8 cellular contexts compared by ENCODE assay signal in genomic region chr14:56474419-56475022, GRCh38.
DNase-seq lines count a peak whose midpoint lies in the region; ATAC-seq, FAIRE-seq and TF ChIP-seq lines count a peak whose summit lies in the region.

No MANE protein-coding gene starts in this region.

- no peak overlapping the region for H3K27ac Mint-ChIP-seq in stimulated activated naive B cell treated with anti-CD40 and anti-IgM and Interleukin-4, amounts not matched to agents 10 μg/mL and 1 μg/mL and 100 μg/mL, for 72 hours

- CTCF ChIA-PET in GM10248 (lab: Yijun Ruan, JAX), result interaction anchor here (0.6 to 8.5 kb wide), 45 partner anchors 10 to 1263 kb away, joined by 3 to 84 read pairs (median 4); partner anchors contain the start of gene TBPL2

- no peaks in the 10 kb centered on the region for H3K27me3 ChIP-seq in right atrium auricular region

- H3K9me3 Mint-ChIP-seq in stimulated activated naive B cell treated with anti-CD40 and anti-IgM and Interleukin-4, amounts not matched to agents 10 μg/mL and 1 μg/mL and 100 μg/mL, for 72 hours, result no peaks in the 10 kb centered on the region

- POLR2A ChIA-PET in GM10248 (lab: Yijun Ruan, JAX), result no interaction called here

- H3K27ac ChIP-seq in VCaP (no peak overlapping the region), right atrium auricular region (no peak overlapping the region)

- peak; percentile 78 for FAIRE-seq in A204.1 (lab: Jason Lieb, UNC)

- peak; percentile 38 to 59 for ATAC-seq in stimulated activated naive B cell treated with anti-CD40 and anti-IgM and Interleukin-4, amounts not matched to agents 10 μg/mL and 1 μg/mL and 100 μg/mL, for 72 hours (replicated peaks)
- no peak for ATAC-seq in HG03175 (IDR thresholded peaks at IDR 0.05; ENCODE audit: unreplicated experiment)

- no peaks in the 10 kb centered on the region for H3K36me3 Mint-ChIP-seq in stimulated activated naive B cell treated with anti-CD40 and anti-IgM and Interleukin-4, amounts not matched to agents 10 μg/mL and 1 μg/mL and 100 μg/mL, for 72 hours

- DNase-seq in GM10248 (ENCODE audit: extremely low spot score) (peak; percentile 46), NCI-H1417 treated with DMSO at 0.1 percent for 48 hours (lab: John Stamatoyannopoulos, UW) (peak; percentile 30), right atrium auricular region (ENCODE audit: low spot score) (no peak)
- no peak for DNase-seq in stimulated activated naive B cell treated with anti-CD40 and anti-IgM and Interleukin-4, amounts not matched to agents 10 μg/mL and 1 μg/mL and 100 μg/mL, for 72 hours
- DNase-seq in stimulated activated CD4-positive, alpha-beta T cell treated with anti-CD3 and anti-CD28 coated beads, Interleukin-4, amount 100 ng/mL, for 1 hour, result no peak

- H3K36me3 ChIP-seq in right atrium auricular region, result no peaks in the 10 kb centered on the region

- no peaks in the 10 kb centered on the region for H3K4me1 ChIP-seq in right atrium auricular region

- no peaks in the 10 kb centered on the region for H3K9me3 ChIP-seq in right atrium auricular region

- TF ChIP-seq CTCF in GM10248 (IDR thresholded peaks at IDR 0.05; ENCODE audit: control extremely low read depth, extremely low read depth, low read depth, missing control alignments), result peak; percentile 66
- TF ChIP-seq CTCF in VCaP (conservative IDR thresholded peaks at IDR 0.05), result peak; percentile 95
- peak; percentile 61 to 84 for TF ChIP-seq CTCF in right atrium auricular region (IDR thresholded peaks at IDR 0.05)

- H3K4me3 Mint-ChIP-seq in stimulated activated naive B cell treated with anti-CD40 and anti-IgM and Interleukin-4, amounts not matched to agents 10 μg/mL and 1 μg/mL and 100 μg/mL, for 72 hours, result no peak overlapping the region

- no peak overlapping the region for H3K4me3 ChIP-seq in right atrium auricular region

- peaks cover 0 to 5% of the 10 kb centered on the region in 2 donors for H3K27me3 Mint-ChIP-seq in stimulated activated naive B cell treated with anti-CD40 and anti-IgM and Interleukin-4, amounts not matched to agents 10 μg/mL and 1 μg/mL and 100 μg/mL, for 72 hours

- H3K4me1 Mint-ChIP-seq in stimulated activated naive B cell treated with anti-CD40 and anti-IgM and Interleukin-4, amounts not matched to agents 10 μg/mL and 1 μg/mL and 100 μg/mL, for 72 hours, result no peaks in the 10 kb centered on the region

Comparison
In these comparisons a context has a peak if more than half of its experiments do, and no peak if none do; other contexts are left out.
1. DNase-seq: peak in GM10248 (single experiment) and NCI-H1417 treated with DMSO at 0.1 percent for 48 hours (single experiment); none in right atrium auricular region (single experiment), stimulated activated naive B cell treated with anti-CD40 and anti-IgM and Interleukin-4, amounts not matched to agents 10 μg/mL and 1 μg/mL and 100 μg/mL, for 72 hours (single experiment) and stimulated activated CD4-positive, alpha-beta T cell treated with anti-CD3 and anti-CD28 coated beads, Interleukin-4, amount 100 ng/mL, for 1 hour (single experiment).
2. Peak in every context shown above with its lines, with median percentiles within 50 percentile points of each other: CTCF ChIP-seq.